ENCODE assay signal across 9 cellular contexts in genomic region chr2:187453078-187453641, GRCh38. TPM values are rescaled to one million over a fixed set of nuclear protein-coding genes. Genes with fewer than 3 reads are reported as not detected.
DNase-seq lines count a peak whose midpoint lies in the region; ATAC-seq, FAIRE-seq and TF ChIP-seq lines count a peak whose summit lies in the region.
"Had no signal": no experiment of that assay in that cellular context is flagged by ENCODE, and none has a peak within 500 bp of the region (broad histone marks: within the 10 kb centered on the region; RNA-seq: fewer than 3 reads in every experiment).

No MANE protein-coding gene starts in this region.

- H3K79me2 ChIP-seq in parathyroid adenoma, result no peaks in the 10 kb centered on the region

- no peak for TF ChIP-seq POLR2A in GM12892 (IDR thresholded peaks at IDR 0.05; ENCODE audit: low read depth, low read length)

- H3K4me3 ChIP-seq in choroid plexus epithelial cell (ENCODE audit: low read depth, low read length) (no peak overlapping the region), parathyroid adenoma (ENCODE audit: low read depth, low read length) (no peak overlapping the region)

- DNase-seq in GM12892 (ENCODE audit: insufficient read length) (no peak), NCI-H2081 (lab: John Stamatoyannopoulos, UW) (peak; percentile 24 to 44), choroid plexus epithelial cell (ENCODE audit: low read depth) (peak; percentile 60), germinal center (ENCODE audit: low spot score) (no peak)
- DNase-seq in activated CD8-positive, alpha-beta T cell treated with anti-CD3 and anti-CD28 coated beads, Interleukin-2, amount 10 ng/mL, durations not matched to agents 7 days and 5 days, result no peak
- no peak for DNase-seq in activated CD4-positive, alpha-beta T cell treated with anti-CD3 and anti-CD28 coated beads for 36 hours
- DNase-seq: naive B cell had no signal

- no peak overlapping the region for H2AFZ ChIP-seq in parathyroid adenoma

- H3K4me3 Mint-ChIP-seq in activated CD8-positive, alpha-beta T cell treated with anti-CD3 and anti-CD28 coated beads, Interleukin-2, amount 10 ng/mL, durations not matched to agents 7 days and 5 days, result no peak overlapping the region
- H3K4me3 Mint-ChIP-seq in activated CD4-positive, alpha-beta T cell treated with anti-CD3 and anti-CD28 coated beads for 36 hours, result no peak overlapping the region
- H3K4me3 Mint-ChIP-seq: naive B cell; T-helper 1 cell treated with Interleukin-12 subunit alpha and Interleukin-12 subunit beta and Interleukin-4 antibody, amounts not matched to agents 30 μg/mL and 1 μg/mL, for 36 hours had no signal

- no peaks in the 10 kb centered on the region for H3K9me3 Mint-ChIP-seq in activated CD8-positive, alpha-beta T cell treated with anti-CD3 and anti-CD28 coated beads, Interleukin-2, amount 10 ng/mL, durations not matched to agents 7 days and 5 days (ENCODE audit: insufficient read depth)
- no peaks in the 10 kb centered on the region for H3K9me3 Mint-ChIP-seq in activated CD4-positive, alpha-beta T cell treated with anti-CD3 and anti-CD28 coated beads for 36 hours (ENCODE audit: low read depth)
- H3K9me3 Mint-ChIP-seq: naive B cell; T-helper 1 cell treated with Interleukin-12 subunit alpha and Interleukin-12 subunit beta and Interleukin-4 antibody, amounts not matched to agents 30 μg/mL and 1 μg/mL, for 36 hours had no signal

- FAIRE-seq in GM12892 (lab: Jason Lieb, UNC), result peak; percentile 53

- no peaks in the 10 kb centered on the region for H3K36me3 Mint-ChIP-seq in activated CD8-positive, alpha-beta T cell treated with anti-CD3 and anti-CD28 coated beads, Interleukin-2, amount 10 ng/mL, durations not matched to agents 7 days and 5 days (ENCODE audit: low read depth)
- H3K36me3 Mint-ChIP-seq in activated CD4-positive, alpha-beta T cell treated with anti-CD3 and anti-CD28 coated beads for 36 hours (ENCODE audit: low read depth), result no peaks in the 10 kb centered on the region
- H3K36me3 Mint-ChIP-seq: naive B cell had no signal

- H3K4me1 Mint-ChIP-seq in activated CD8-positive, alpha-beta T cell treated with anti-CD3 and anti-CD28 coated beads, Interleukin-2, amount 10 ng/mL, durations not matched to agents 7 days and 5 days (ENCODE audit: low read depth), result peaks cover 3% of the 10 kb centered on the region
- peaks cover 6% of the 10 kb centered on the region for H3K4me1 Mint-ChIP-seq in activated CD4-positive, alpha-beta T cell treated with anti-CD3 and anti-CD28 coated beads for 36 hours

- H3K4me1 ChIP-seq in parathyroid adenoma, result no peaks in the 10 kb centered on the region

- no peak overlapping the region for H3K27ac ChIP-seq in parathyroid adenoma

- CTCF ChIA-PET in activated CD8-positive, alpha-beta T cell treated with anti-CD3 and anti-CD28 coated beads, Interleukin-2, amount 10 ng/mL, durations not matched to agents 7 days and 5 days (lab: Charles Lee), result no interaction called here
- CTCF ChIA-PET in activated CD4-positive, alpha-beta T cell treated with anti-CD3 and anti-CD28 coated beads for 36 hours (lab: Charles Lee), result no interaction called here

- no peaks in the 10 kb centered on the region for H3K9me3 ChIP-seq in parathyroid adenoma (ENCODE audit: control insufficient read depth, low read length)

- no peak overlapping the region for H3K4me2 ChIP-seq in parathyroid adenoma (ENCODE audit: low read length)

- ATAC-seq in activated CD8-positive, alpha-beta T cell treated with anti-CD3 and anti-CD28 coated beads, Interleukin-2, amount 10 ng/mL, durations not matched to agents 7 days and 5 days, result no peak
- no peak for ATAC-seq in activated CD4-positive, alpha-beta T cell treated with anti-CD3 and anti-CD28 coated beads for 36 hours

- H3K27ac Mint-ChIP-seq in activated CD8-positive, alpha-beta T cell treated with anti-CD3 and anti-CD28 coated beads, Interleukin-2, amount 10 ng/mL, durations not matched to agents 7 days and 5 days, result no peak overlapping the region
- H3K27ac Mint-ChIP-seq in activated CD4-positive, alpha-beta T cell treated with anti-CD3 and anti-CD28 coated beads for 36 hours, result no peak overlapping the region
- H3K27ac Mint-ChIP-seq: T-helper 1 cell treated with Interleukin-12 subunit alpha and Interleukin-12 subunit beta and Interleukin-4 antibody, amounts not matched to agents 30 μg/mL and 1 μg/mL, for 36 hours had no signal

- H3K36me3 ChIP-seq in parathyroid adenoma (ENCODE audit: control insufficient read depth, insufficient read depth, low read length), result no peaks in the 10 kb centered on the region

- intact Hi-C loops in activated CD4-positive, alpha-beta T cell treated with anti-CD3 and anti-CD28 coated beads for 36 hours (cut with DNase I, micrococcal nuclease), result loop anchor here (1.0 to 5.0 kb wide), 5 partner anchors 156 to 951 kb away; no protein-coding TSS in a partner anchor

- no peaks in the 10 kb centered on the region for H3K27me3 Mint-ChIP-seq in activated CD8-positive, alpha-beta T cell treated with anti-CD3 and anti-CD28 coated beads, Interleukin-2, amount 10 ng/mL, durations not matched to agents 7 days and 5 days (ENCODE audit: low read depth)
- no peaks in the 10 kb centered on the region for H3K27me3 Mint-ChIP-seq in activated CD4-positive, alpha-beta T cell treated with anti-CD3 and anti-CD28 coated beads for 36 hours
- H3K27me3 Mint-ChIP-seq: naive B cell had no signal

- TF ChIP-seq CTCF in choroid plexus epithelial cell (conservative IDR thresholded peaks at IDR 0.05; ENCODE audit: low read depth, low read length) (peak; percentile 47), parathyroid adenoma (IDR thresholded peaks at IDR 0.05) (peak; percentile 44)

- H3K9ac ChIP-seq in parathyroid adenoma, result no peak overlapping the region

- no peaks in the 10 kb centered on the region for H3K27me3 ChIP-seq in parathyroid adenoma (ENCODE audit: control insufficient read depth, insufficient read depth, low read length)

- POLR2A ChIA-PET in activated CD8-positive, alpha-beta T cell treated with anti-CD3 and anti-CD28 coated beads, Interleukin-2, amount 10 ng/mL, durations not matched to agents 7 days and 5 days (lab: Charles Lee), result no interaction called here
- POLR2A ChIA-PET in activated CD4-positive, alpha-beta T cell treated with anti-CD3 and anti-CD28 coated beads for 36 hours (lab: Charles Lee), result no interaction called here

RNA-seq across cellular contexts. Expression of gene CALCRL, which starts 5.1 kb away (rescaled TPM):
- polyA plus RNA-seq in GM12892 (2012; ENCODE audit: missing spikeins), result 0.68 TPM
- 1 to 10 TPM in 1 of 2 experiments, under 1 TPM in 1; 0.79 to 1.1 TPM for total RNA-seq in activated CD8-positive, alpha-beta T cell treated with anti-CD3 and anti-CD28 coated beads, Interleukin-2, amount 10 ng/mL, durations not matched to agents 7 days and 5 days
- 1 to 10 TPM; 1.2 to 1.8 TPM for total RNA-seq in activated CD4-positive, alpha-beta T cell treated with anti-CD3 and anti-CD28 coated beads for 36 hours

Comparison
In these comparisons a context has a peak if more than half of its experiments do, and no peak if none do; other contexts are left out.
1. DNase-seq: peak in NCI-H2081 (2 of 2) and choroid plexus epithelial cell (single experiment); none in GM12892 (single experiment), germinal center (single experiment), activated CD8-positive, alpha-beta T cell treated with anti-CD3 and anti-CD28 coated beads, Interleukin-2, amount 10 ng/mL, durations not matched to agents 7 days and 5 days (single experiment) and activated CD4-positive, alpha-beta T cell treated with anti-CD3 and anti-CD28 coated beads for 36 hours (single experiment).